9 cellular contexts compared by ENCODE assay signal in the genomic region with DNA sequence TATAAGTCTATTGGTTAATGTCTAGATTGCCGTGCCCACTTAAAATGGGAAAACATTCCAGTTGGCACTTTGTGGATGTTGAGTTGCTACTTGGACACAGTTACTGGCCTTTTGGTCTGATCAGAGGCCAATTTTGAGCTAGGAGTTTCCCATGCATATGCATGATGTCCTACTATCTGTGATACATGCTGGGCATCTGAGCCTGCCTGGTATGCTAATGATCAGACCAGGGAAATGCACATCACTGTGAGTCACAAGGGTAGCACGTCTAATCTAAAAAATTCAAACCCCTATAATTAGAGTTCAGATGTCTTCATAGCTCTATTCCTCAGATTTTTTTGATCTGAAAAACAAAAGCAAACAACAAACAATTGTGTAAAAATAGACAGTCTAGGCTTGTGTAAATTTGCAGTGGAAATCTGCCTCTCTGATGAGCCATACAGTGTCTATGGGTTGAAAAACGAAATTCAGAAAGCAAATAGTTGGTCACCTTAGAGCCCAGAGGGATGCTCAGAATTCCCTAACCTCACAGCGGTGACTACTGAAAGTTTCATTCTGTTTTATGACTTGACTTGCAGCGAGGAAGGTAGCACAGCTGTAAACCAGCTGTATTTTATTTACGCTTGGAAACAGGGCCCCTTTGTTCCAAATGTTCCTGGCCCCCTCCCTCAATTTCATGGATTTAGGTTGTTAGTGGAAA. TPM values are rescaled to one million over a fixed set of nuclear protein-coding genes. Genes with fewer than 3 reads are reported as not detected.
DNase-seq lines count a peak whose midpoint lies in the region; ATAC-seq, FAIRE-seq and TF ChIP-seq lines count a peak whose summit lies in the region.
"Had no signal": no experiment of that assay in that cellular context is flagged by ENCODE, and none has a peak within 500 bp of the region (broad histone marks: within the 10 kb centered on the region; RNA-seq: fewer than 3 reads in every experiment).

No MANE protein-coding gene starts in this region.

- no peaks in the 10 kb centered on the region for H3K23me2 ChIP-seq in H1 (ENCODE audit: low read depth, low read length)

- H3K4me3 ChIP-seq in H1 (ENCODE audit: extremely low read depth in 1 of 4, insufficient read depth in 2 of 4, low read depth in 3 of 4, low read length in 4 of 4) (no peak overlapping the region), lung (no peak overlapping the region), body of pancreas (no peak overlapping the region)

- no peak overlapping the region for H3K27ac ChIP-seq in H1 (ENCODE audit: low read depth, low read length)
- peak overlapping the region; percentile 43 to 91 for H3K27ac ChIP-seq in lung (ENCODE audit: low read depth in 1 of 2, low read length in 1 of 2)
- peak overlapping the region in 1 of 4 donors; percentile 13 for H3K27ac ChIP-seq in body of pancreas

- H4K5ac ChIP-seq in H1 (ENCODE audit: insufficient read length, low read depth, low read length): no peak overlapping the region

- H3K36me3 ChIP-seq in H1 (ENCODE audit: control insufficient read depth in 2 of 4, insufficient read depth in 4 of 4, low read length in 3 of 4) (no peaks in the 10 kb centered on the region), lung (ENCODE audit: control insufficient read depth in 2 of 2, insufficient read depth in 2 of 2, low read length in 2 of 2) (no peaks in the 10 kb centered on the region), body of pancreas (replicated peaks in 1 of 2; ENCODE audit: insufficient read depth in 1 of 2, low read depth in 2 of 2) (no peaks in the 10 kb centered on the region)

- peaks cover 0 to 5% (median 0%) of the 10 kb centered on the region in 4 experiments; a peak in 1 of 7 replicates for H3K4me1 ChIP-seq in H1 (replicated peaks in 1 of 4; ENCODE audit: control insufficient read depth in 3 of 4, insufficient read depth in 4 of 4, low read length in 3 of 4)
- peaks cover 2 to 26% of the 10 kb centered on the region in 2 donors for H3K4me1 ChIP-seq in lung (ENCODE audit: control insufficient read depth in 2 of 2, insufficient read depth in 2 of 2, low read length in 2 of 2)
- no peaks in the 10 kb centered on the region for H3K4me1 ChIP-seq in body of pancreas

- TF ChIP-seq POLR2A in H1 (IDR thresholded peaks at IDR 0.05; ENCODE audit: control extremely low read depth in 1 of 2, low read depth in 2 of 2, low read length in 2 of 2) (no peak), body of pancreas (IDR thresholded peaks at IDR 0.05) (no peak)

- no peaks in the 10 kb centered on the region for H3K9me3 ChIP-seq in H1 (ENCODE audit: insufficient read depth in 2 of 2, low read depth in 1 of 2, low read length in 1 of 2)
- H3K9me3 ChIP-seq in lung (ENCODE audit: control insufficient read depth in 2 of 2, insufficient read depth in 1 of 2, low read length in 1 of 2): peaks cover 0 to under 1% of the 10 kb centered on the region in 2 donors
- no peaks in the 10 kb centered on the region for H3K9me3 ChIP-seq in body of pancreas

- H2AK5ac ChIP-seq in H1 (ENCODE audit: low read depth, low read length): no peak overlapping the region

- TF ChIP-seq EP300 in H1 (IDR thresholded peaks at IDR 0.05; ENCODE audit: borderline replicate concordance in 1 of 2, low read depth in 2 of 2, low read length in 2 of 2): no peak

- no peak overlapping the region for H2AFZ ChIP-seq in H1 (ENCODE audit: low read length)

- H3K79me2 ChIP-seq in H1 (ENCODE audit: control insufficient read depth in 1 of 2, insufficient read depth in 2 of 2, low read length in 2 of 2): no peaks in the 10 kb centered on the region

- TF ChIP-seq RAD21 in H1 (IDR thresholded peaks at IDR 0.05 in 1 of 2, conservative IDR thresholded peaks at IDR 0.05 in 1 of 2; ENCODE audit: low read depth in 2 of 2, low read length in 2 of 2): no peak

- H3K56ac ChIP-seq in H1 (replicated peaks; ENCODE audit: insufficient read length, low read depth, low read length): no peak overlapping the region

- no peak overlapping the region for H3K18ac ChIP-seq in H1 (ENCODE audit: extremely low read depth, low read length)

- no peaks in the 10 kb centered on the region for H3K9me3 Mint-ChIP-seq in T-helper 2 cell treated with Interferon-gamma antibody and Interleukin-4, amounts not matched to agents 5 μg/mL and 100 μg/mL, for 36 hours

- H3K4ac ChIP-seq in H1 (replicated peaks; ENCODE audit: insufficient read length, low read depth, low read length): no peak overlapping the region

- peaks cover 11% of the 10 kb centered on the region for H3K27me3 Mint-ChIP-seq in T-helper 2 cell treated with Interferon-gamma antibody and Interleukin-4, amounts not matched to agents 5 μg/mL and 100 μg/mL, for 36 hours (ENCODE audit: low read depth)

- H3K4me1 Mint-ChIP-seq in T-helper 2 cell treated with Interferon-gamma antibody and Interleukin-4, amounts not matched to agents 5 μg/mL and 100 μg/mL, for 36 hours (ENCODE audit: low read depth): peaks cover 3% of the 10 kb centered on the region

- no peak overlapping the region for H4K8ac ChIP-seq in H1 (ENCODE audit: extremely low read depth, insufficient read depth, low read length)

- POLR2A ChIA-PET in H1 (lab: Charles Lee; ENCODE audit: partially characterized antibody): interaction anchor here (0.6 to 1.0 kb wide), 2 partner anchors 133 to 243 kb away, joined by 3 read pairs; no protein-coding TSS in a partner anchor

- H3K9ac ChIP-seq in H1 (replicated peaks in 1 of 4; ENCODE audit: extremely low read depth in 1 of 4, low read depth in 3 of 4, low read length in 3 of 4): no peak overlapping the region

- no peak overlapping the region for H2BK15ac ChIP-seq in H1 (ENCODE audit: low read length)

- no peak overlapping the region for H4K91ac ChIP-seq in H1 (replicated peaks; ENCODE audit: insufficient read length, low read length)

- intact Hi-C loops in Right ventricle myocardium inferior (cut with DNase I): loop anchor here (2.0 to 10.0 kb wide), 4 partner anchors 36 to 338 kb away; partner anchors contain the start of gene PALM2AKAP2
- intact Hi-C loops in cardiac septum (cut with DNase I): loop anchor here (2.0 to 5.0 kb wide), 3 partner anchors 36 to 110 kb away; partner anchors contain the start of gene PALM2AKAP2
- intact Hi-C loops in left colon (cut with DNase I, micrococcal nuclease): loop anchor here in 1 of 2 donors (5.0 kb wide), 1 partner anchor 245 kb away; no protein-coding TSS in a partner anchor
- intact Hi-C loops in body of pancreas (cut with DNase I): loop anchor here (10.0 kb wide), 1 partner anchor 242 kb away; no protein-coding TSS in a partner anchor

- no peak overlapping the region for H3K27ac Mint-ChIP-seq in T-helper 2 cell treated with Interferon-gamma antibody and Interleukin-4, amounts not matched to agents 5 μg/mL and 100 μg/mL, for 36 hours

- CTCF ChIA-PET in H1 (lab: Charles Lee; ENCODE audit: partially characterized antibody): interaction anchor here (0.6 to 5.1 kb wide), 39 partner anchors 12 to 1268 kb away, joined by 3 to 68 read pairs (median 4); no protein-coding TSS in a partner anchor

- H3K36me3 Mint-ChIP-seq in T-helper 2 cell treated with Interferon-gamma antibody and Interleukin-4, amounts not matched to agents 5 μg/mL and 100 μg/mL, for 36 hours (ENCODE audit: low read depth): no peaks in the 10 kb centered on the region

- H3K27me3 ChIP-seq in H1 (replicated peaks in 1 of 4; ENCODE audit: control insufficient read depth in 3 of 4, extremely low read depth in 1 of 4, insufficient read depth in 3 of 4, low read length in 3 of 4) (no peaks in the 10 kb centered on the region), lung (ENCODE audit: control insufficient read depth, insufficient read depth) (no peaks in the 10 kb centered on the region), body of pancreas (no peaks in the 10 kb centered on the region)

- TF ChIP-seq CTCF in H1 (IDR thresholded peaks at IDR 0.05; ENCODE audit: control extremely low read depth in 1 of 3, insufficient read depth in 1 of 3, low read depth in 1 of 3, low read length in 3 of 3) (no peak), lung (IDR thresholded peaks at IDR 0.05; ENCODE audit: control extremely low read depth, extremely low read depth) (no peak), body of pancreas (IDR thresholded peaks at IDR 0.05) (no peak)

- H2BK5ac ChIP-seq in H1 (ENCODE audit: low read depth, low read length): no peak overlapping the region

- no peaks in the 10 kb centered on the region for H3K79me1 ChIP-seq in H1 (ENCODE audit: low read depth, low read length)

- H4K20me1 ChIP-seq in H1 (replicated peaks in 1 of 2; ENCODE audit: control insufficient read depth in 1 of 2, insufficient read depth in 2 of 2, low read length in 2 of 2): no peaks in the 10 kb centered on the region

- no peak overlapping the region for H3K14ac ChIP-seq in H1 (ENCODE audit: insufficient read length)

- H2BK12ac ChIP-seq in H1 (ENCODE audit: low read depth, low read length): peak overlapping the region; percentile 21; the same call in 1 of the 2 replicates

- no peak overlapping the region for H3K23ac ChIP-seq in H1 (ENCODE audit: insufficient read length)

- no peak overlapping the region for H2BK120ac ChIP-seq in H1 (replicated peaks; ENCODE audit: low read depth, low read length)

- DNase-seq in Right ventricle myocardium inferior (ENCODE audit: missing footprints) (no peak), cardiac septum (ENCODE audit: low spot score) (no peak), H1 (ENCODE audit: low read depth in 1 of 2, low spot score in 2 of 2) (peak in 1 of 2 experiments; percentile 47), lung (ENCODE audit: low spot score) (no peak), left colon (no peak), NCI-H2171 (lab: John Stamatoyannopoulos, UW) (no peak), body of pancreas (no peak)
- no peak for DNase-seq in T-helper 2 cell treated with Interferon-gamma antibody and Interleukin-4, amounts not matched to agents 5 μg/mL and 100 μg/mL, for 36 hours (ENCODE audit: low spot score)
- DNase-seq: 8988T had no signal

- no peak overlapping the region for H2BK20ac ChIP-seq in H1 (ENCODE audit: low read length)

- no peak for FAIRE-seq in H1 (lab: Jason Lieb, UNC)

- ATAC-seq in Right ventricle myocardium inferior (peak; percentile 27), lung (ENCODE audit: insufficient read depth, low FRiP score) (no peak), left colon (no peak), body of pancreas (no peak)

- no peak overlapping the region for H3K4me2 ChIP-seq in H1 (ENCODE audit: insufficient read depth in 1 of 2, low read depth in 2 of 2, low read length in 2 of 2)

- H3K4me3 Mint-ChIP-seq in T-helper 2 cell treated with Interferon-gamma antibody and Interleukin-4, amounts not matched to agents 5 μg/mL and 100 μg/mL, for 36 hours: no peak overlapping the region

- 85% methylated on average over 6 of the region's 6 CpGs; no CpG with 5 or more reads in 1 of the 2 experiments for WGBS in H1 (ENCODE audit: extremely low coverage in 1 of 2, insufficient coverage in 1 of 2, insufficient read length in 1 of 2, insufficient replicate concordance in 2 of 2, low coverage in 1 of 2, low lambda C conversion rate in 2 of 2, missing lambda C conversion rate in 1 of 2), 2 experiments
- WGBS in lung, 2 donors: 58 to 73% methylated on average over 6 of the region's 6 CpGs
- 42 to 49% methylated on average over 6 of the region's 6 CpGs for WGBS in body of pancreas, 2 donors

RNA-seq across cellular contexts. Expression of gene PALM2AKAP2, which starts 37.3 kb away (rescaled TPM):
- total RNA-seq in Right ventricle myocardium inferior: 90.1 TPM
- total RNA-seq in cardiac septum: 165 TPM
- 11.8 and 20.5 TPM in 2 replicates for total RNA-seq in H1 (2021; fragmentation: NEBNext Ultra II Directional; extraction: Animal tissue kit (Norgen Biotek cat#: 25700))
- 0.38 and 0.85 TPM in 2 replicates for polyA plus RNA-seq in H1 (2011; rRNA removed)
- polyA plus RNA-seq in H1 (2011; cell fraction: cytosol; rRNA removed): 1.5 TPM
- 2.2 TPM for polyA plus RNA-seq in H1 (2011; cell fraction: nucleus; rRNA removed)
- 3.1 to 5.2 TPM (median 3.5 TPM) in 4 replicates for polyA plus RNA-seq in H1 (2012, experiment 1 of 2)
- polyA plus RNA-seq in H1 (2012, experiment 2 of 2): 0.20 TPM
- 4.2 TPM for polyA plus RNA-seq in H1 (2013, experiment 1 of 2)
- 4.7 TPM for polyA plus RNA-seq in H1 (2013, experiment 2 of 2)
- polyA minus RNA-seq in H1 (2011; rRNA and poly(A)+ RNA removed): 2.1 and 2.5 TPM in 2 replicates
- polyA minus RNA-seq in H1 (2011; cell fraction: cytosol; rRNA and poly(A)+ RNA removed): 3.1 TPM
- polyA minus RNA-seq in H1 (2011; cell fraction: nucleus; rRNA and poly(A)+ RNA removed): 1.5 TPM
- 10 to 100 TPM; 15.1 to 37.7 TPM for total RNA-seq in lung
- 1 to 10 TPM in 1 of 2 donors, under 1 TPM in 1; 0.51 to 4.4 TPM for polyA plus RNA-seq in lung
- 1 to 10 TPM in 1 of 2 donors, under 1 TPM in 1; 0.98 to 2.7 TPM for total RNA-seq in left colon
- total RNA-seq in body of pancreas: 1 to 10 TPM in 1 of 2 donors, under 1 TPM in 1; 0.99 to 2.1 TPM
